ENCODE assay signal across 1 cellular context in genomic region chr1:26900001-26900814, GRCh38.
A peak's percentile ranks its signal among the peaks of the same experiment; 100 is the strongest.
TF ChIP-seq lines count a peak whose summit lies in the region.

Gene GPATCH3, minus strand, starts transcription at chr1:26900467. Its CDS starts 25 bp downstream, at chr1:26900442.

TF ChIP-seq in HCT116, 20 proteins besides CTCF, POLR2A, EP300 and RAD21 (continued from another document):
- TF ChIP-seq POLR2AphosphoS5 (IDR thresholded peaks at IDR 0.05; ENCODE audit: low read depth, low read length) (peak; percentile 92), SRF (IDR thresholded peaks at IDR 0.05; ENCODE audit: low read depth) (no peak), EGR1 (IDR thresholded peaks at IDR 0.05; ENCODE audit: low read depth) (peak; percentile 62), TCF7L2 (IDR thresholded peaks at IDR 0.05; ENCODE audit: borderline replicate concordance, extremely low read depth, insufficient read depth, insufficient read length) (no peak), EZH2phosphoT487 (IDR thresholded peaks at IDR 0.05; ENCODE audit: borderline replicate concordance) (no peak)
